ENCODE assay signal across 8 cellular contexts in genomic region chr6:160455484-160456213, GRCh38.
A peak's percentile ranks its signal among the peaks of the same experiment; 100 is the strongest.
DNase-seq lines count a peak whose midpoint lies in the region; ATAC-seq and TF ChIP-seq lines count a peak whose summit lies in the region.

No MANE protein-coding gene starts in this region.

- intact Hi-C loops in posterior cingulate gyrus (cut with DNase I), result loop anchor here (1.0 to 2.0 kb wide), 3 partner anchors 315 to 592 kb away; no protein-coding TSS in a partner anchor

- H3K27ac ChIP-seq in upper lobe of left lung, result no peak overlapping the region

- no peak overlapping the region for H3K27ac Mint-ChIP-seq in glutamatergic neuron (ENCODE audit: unreplicated experiment)

- 22 to 28% methylated on average over 9 to 11 of the region's 11 CpGs for WGBS in upper lobe of left lung, 2 donors

- peaks cover 4% of the 10 kb centered on the region for H3K36me3 Mint-ChIP-seq in glutamatergic neuron (ENCODE audit: unreplicated experiment)

- no peaks in the 10 kb centered on the region for H3K9me3 ChIP-seq in upper lobe of left lung

- ATAC-seq in HG03460 (IDR thresholded peaks at IDR 0.05; ENCODE audit: unreplicated experiment), result peak; percentile 78
- ATAC-seq in upper lobe of left lung (ENCODE audit: low FRiP score in 2 of 2), result peak; percentile 81 to 93

- no peak for TF ChIP-seq POLR2A in upper lobe of left lung (IDR thresholded peaks at IDR 0.05)

- peaks cover 14% of the 10 kb centered on the region for H3K4me1 Mint-ChIP-seq in glutamatergic neuron (ENCODE audit: low read depth, unreplicated experiment)

- no peak overlapping the region for H3K4me3 ChIP-seq in upper lobe of left lung

- no peaks in the 10 kb centered on the region for H3K27me3 Mint-ChIP-seq in glutamatergic neuron (ENCODE audit: unreplicated experiment)

- no peaks in the 10 kb centered on the region for H3K9me3 Mint-ChIP-seq in glutamatergic neuron (ENCODE audit: unreplicated experiment)

- TF ChIP-seq CTCF in glutamatergic neuron (IDR thresholded peaks at IDR 0.05; ENCODE audit: partially characterized antibody, unreplicated experiment) (peak; percentile 95), upper lobe of left lung (IDR thresholded peaks at IDR 0.05) (peak; percentile 86 to 94 (median 91))

- no peaks in the 10 kb centered on the region for H3K36me3 ChIP-seq in upper lobe of left lung

- no peaks in the 10 kb centered on the region for H3K27me3 ChIP-seq in upper lobe of left lung

- no peak overlapping the region for H3K4me3 Mint-ChIP-seq in glutamatergic neuron (ENCODE audit: unreplicated experiment)

- no peak for TF ChIP-seq EP300 in upper lobe of left lung (IDR thresholded peaks at IDR 0.05)

- DNase-seq in CD1c-positive myeloid dendritic cell (ENCODE audit: extremely low spot score), result peak; percentile 66
- peak; percentile 52 for DNase-seq in GM19238 (ENCODE audit: insufficient read length, low spot score)
- peak; percentile 38 for DNase-seq in RPMI8226
- DNase-seq in activated naive CD4-positive, alpha-beta T cell (lab: John Stamatoyannopoulos, UW), result peak; percentile 15 to 47 (median 42)
- peak; percentile 78 for DNase-seq in glutamatergic neuron
- peak; percentile 40 to 94 (median 72) for DNase-seq in posterior cingulate gyrus
- DNase-seq in upper lobe of left lung, result peak in 1 of 2 donors; percentile 49

- H3K4me1 ChIP-seq in upper lobe of left lung, result peaks cover 0 to 10% (median 2%) of the 10 kb centered on the region in 4 donors
